In the genomic region with DNA sequence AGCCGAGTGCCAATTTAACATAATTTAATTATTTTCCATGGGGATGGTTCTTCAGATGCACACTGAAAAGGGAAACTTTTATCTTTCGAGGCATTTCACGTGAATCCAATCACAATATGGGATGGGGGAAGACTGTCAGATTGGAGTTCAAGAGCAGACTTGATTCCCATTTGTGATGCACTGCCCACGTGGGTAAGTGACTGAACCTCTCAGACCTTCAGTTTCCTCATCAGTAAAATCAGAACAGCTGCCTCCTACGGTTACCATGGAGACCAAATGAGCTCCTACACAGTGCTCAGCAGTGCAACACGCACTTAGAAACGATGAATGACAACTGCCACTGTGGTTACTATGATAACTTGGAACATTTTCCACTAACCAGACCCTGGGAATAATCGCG, we compare ENCODE assay signal across 9 cellular contexts. TPM values are rescaled to one million over a fixed set of nuclear protein-coding genes. Genes with fewer than 3 reads are reported as not detected.
DNase-seq lines count a peak whose midpoint lies in the region; ATAC-seq and TF ChIP-seq lines count a peak whose summit lies in the region.
"Had no signal": no experiment of that assay in that cellular context is flagged by ENCODE, and none has a peak within 500 bp of the region (broad histone marks: within the 10 kb centered on the region; RNA-seq: fewer than 3 reads in every experiment).

No MANE protein-coding gene starts in this region.

- ATAC-seq in HG02571 (IDR thresholded peaks at IDR 0.05; ENCODE audit: unreplicated experiment) (peak; percentile 68), T-helper 17 cell (peak; percentile 62), GM18870 (IDR thresholded peaks at IDR 0.05; ENCODE audit: unreplicated experiment) (no peak)
- ATAC-seq: sciatic nerve had no signal

- H3K4me3 ChIP-seq in GM12865 (ENCODE audit: low read depth, low read length) = no peak overlapping the region
- no peak overlapping the region for H3K4me3 ChIP-seq in neural cell (ENCODE audit: low read length)
- no peak overlapping the region for H3K4me3 ChIP-seq in smooth muscle cell

- no peak overlapping the region for H3K4me3 Mint-ChIP-seq in T-helper 17 cell

- H3K9me2 ChIP-seq in neural cell (ENCODE audit: insufficient read depth, low read length) = peaks cover 3% of the 10 kb centered on the region

- TF ChIP-seq CTCF in GM12865 (IDR thresholded peaks at IDR 0.05; ENCODE audit: insufficient read depth, low read depth, low read length, missing control alignments) (no peak), neural cell (IDR thresholded peaks at IDR 0.05; ENCODE audit: poor library complexity, severe bottlenecking) (no peak), smooth muscle cell (IDR thresholded peaks at IDR 0.05; ENCODE audit: borderline replicate concordance, insufficient read depth, poor library complexity, severe bottlenecking) (no peak)

- H3F3A ChIP-seq in neural cell (ENCODE audit: insufficient read depth, low read length, poor library complexity, severe bottlenecking) = no peaks in the 10 kb centered on the region
- no peaks in the 10 kb centered on the region for H3F3A ChIP-seq in smooth muscle cell (ENCODE audit: low read depth)

- peak; percentile 83 for DNase-seq in GM12865 (ENCODE audit: low read depth)
- no peak for DNase-seq in T-helper 17 cell
- DNase-seq in SW480 (ENCODE audit: low spot score) = no peak
- no peak for DNase-seq in HuH-7.5 (ENCODE audit: low spot score)
- no peak for DNase-seq in smooth muscle cell (lab: John Stamatoyannopoulos, UW; ENCODE audit: unreplicated experiment)

- H3K36me3 Mint-ChIP-seq in T-helper 17 cell (ENCODE audit: low read depth) = no peaks in the 10 kb centered on the region

- no peak overlapping the region for H3K4me2 ChIP-seq in neural cell (ENCODE audit: low read length)
- no peak overlapping the region for H3K4me2 ChIP-seq in smooth muscle cell

- no peaks in the 10 kb centered on the region for H3K27me3 ChIP-seq in neural cell (ENCODE audit: insufficient read depth, low read depth, low read length)
- no peaks in the 10 kb centered on the region for H3K27me3 ChIP-seq in smooth muscle cell (ENCODE audit: low read depth)

- no peak for TF ChIP-seq EP300 in neural cell (conservative IDR thresholded peaks at IDR 0.05; ENCODE audit: poor library complexity, severe bottlenecking)

- no peaks in the 10 kb centered on the region for H3K27me3 Mint-ChIP-seq in T-helper 17 cell

- peaks cover 12% of the 10 kb centered on the region for H3K4me1 Mint-ChIP-seq in T-helper 17 cell

- H4K20me1 ChIP-seq in neural cell (ENCODE audit: insufficient read depth) (peaks cover 10% of the 10 kb centered on the region), smooth muscle cell (ENCODE audit: low read depth) (peaks cover 93% of the 10 kb centered on the region)

- peak overlapping the region; percentile 19 for H3K27ac Mint-ChIP-seq in T-helper 17 cell

- H3K9ac ChIP-seq in neural cell (ENCODE audit: low read length) (no peak overlapping the region), smooth muscle cell (ENCODE audit: low read depth) (no peak overlapping the region)

- H3K9me3 ChIP-seq in T-helper 17 cell (ENCODE audit: control insufficient read depth, low read length, poor library complexity, severe bottlenecking) (no peaks in the 10 kb centered on the region), neural cell (ENCODE audit: low read length) (no peaks in the 10 kb centered on the region), smooth muscle cell (replicated peaks; ENCODE audit: low read depth) (no peaks in the 10 kb centered on the region)

- no peaks in the 10 kb centered on the region for H3K4me1 ChIP-seq in smooth muscle cell (ENCODE audit: low read depth)

- H3K79me2 ChIP-seq in neural cell (replicated peaks; ENCODE audit: insufficient read depth, low read length) = peaks cover 47% of the 10 kb centered on the region
- H3K79me2 ChIP-seq in smooth muscle cell (ENCODE audit: low read depth) = peaks cover 76% of the 10 kb centered on the region

- H3K36me3 ChIP-seq in neural cell (ENCODE audit: insufficient read depth, low read length) = no peaks in the 10 kb centered on the region
- no peaks in the 10 kb centered on the region for H3K36me3 ChIP-seq in smooth muscle cell (ENCODE audit: low read depth)

- WGBS in smooth muscle cell (ENCODE audit: low lambda C conversion rate) = 83% methylated on average over 9 of the region's 9 CpGs

- H3K27ac ChIP-seq in neural cell (ENCODE audit: low read length) = peak overlapping the region; percentile 0
- no peak overlapping the region for H3K27ac ChIP-seq in smooth muscle cell (ENCODE audit: low read depth)

- no peak for TF ChIP-seq RAD21 in neural cell (conservative IDR thresholded peaks at IDR 0.05)

- H2AFZ ChIP-seq in neural cell (ENCODE audit: low read depth, low read length) (no peak overlapping the region), smooth muscle cell (ENCODE audit: low read depth) (no peak overlapping the region)

TF ChIP-seq in neural cell, 6 proteins besides CTCF, POLR2A, EP300 and RAD21:
- no peak for TF ChIP-seq SMC3 (conservative IDR thresholded peaks at IDR 0.05; ENCODE audit: poor library complexity)
- no peak for TF ChIP-seq TAF1 (IDR thresholded peaks at IDR 0.05; ENCODE audit: low read depth)
- TF ChIP-seq MXI1 (conservative IDR thresholded peaks at IDR 0.05; ENCODE audit: poor library complexity, severe bottlenecking) = no peak
- TF ChIP-seq POLR2AphosphoS5 (IDR thresholded peaks at IDR 0.05) = no peak
- TF ChIP-seq EZH2 (IDR thresholded peaks at IDR 0.05; ENCODE audit: borderline replicate concordance, insufficient read depth, low read length, poor library complexity, severe bottlenecking) = no peak
- TF ChIP-seq, protein P1, sequence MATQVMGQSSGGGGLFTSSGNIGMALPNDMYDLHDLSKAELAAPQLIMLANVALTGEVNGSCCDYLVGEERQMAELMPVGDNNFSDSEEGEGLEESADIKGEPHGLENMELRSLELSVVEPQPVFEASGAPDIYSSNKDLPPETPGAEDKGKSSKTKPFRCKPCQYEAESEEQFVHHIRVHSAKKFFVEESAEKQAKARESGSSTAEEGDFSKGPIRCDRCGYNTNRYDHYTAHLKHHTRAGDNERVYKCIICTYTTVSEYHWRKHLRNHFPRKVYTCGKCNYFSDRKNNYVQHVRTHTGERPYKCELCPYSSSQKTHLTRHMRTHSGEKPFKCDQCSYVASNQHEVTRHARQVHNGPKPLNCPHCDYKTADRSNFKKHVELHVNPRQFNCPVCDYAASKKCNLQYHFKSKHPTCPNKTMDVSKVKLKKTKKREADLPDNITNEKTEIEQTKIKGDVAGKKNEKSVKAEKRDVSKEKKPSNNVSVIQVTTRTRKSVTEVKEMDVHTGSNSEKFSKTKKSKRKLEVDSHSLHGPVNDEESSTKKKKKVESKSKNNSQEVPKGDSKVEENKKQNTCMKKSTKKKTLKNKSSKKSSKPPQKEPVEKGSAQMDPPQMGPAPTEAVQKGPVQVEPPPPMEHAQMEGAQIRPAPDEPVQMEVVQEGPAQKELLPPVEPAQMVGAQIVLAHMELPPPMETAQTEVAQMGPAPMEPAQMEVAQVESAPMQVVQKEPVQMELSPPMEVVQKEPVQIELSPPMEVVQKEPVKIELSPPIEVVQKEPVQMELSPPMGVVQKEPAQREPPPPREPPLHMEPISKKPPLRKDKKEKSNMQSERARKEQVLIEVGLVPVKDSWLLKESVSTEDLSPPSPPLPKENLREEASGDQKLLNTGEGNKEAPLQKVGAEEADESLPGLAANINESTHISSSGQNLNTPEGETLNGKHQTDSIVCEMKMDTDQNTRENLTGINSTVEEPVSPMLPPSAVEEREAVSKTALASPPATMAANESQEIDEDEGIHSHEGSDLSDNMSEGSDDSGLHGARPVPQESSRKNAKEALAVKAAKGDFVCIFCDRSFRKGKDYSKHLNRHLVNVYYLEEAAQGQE (IDR thresholded peaks at IDR 0.05; ENCODE audit: borderline replicate concordance) = no peak

RNA-seq across cellular contexts. Expression of a gene that starts 21.7 kb away (rescaled TPM):
- total RNA-seq in T-helper 17 cell (10 to 100 TPM; 10.9 to 11.6 TPM), smooth muscle cell (35.9 and 44.8 TPM in 2 replicates)
- polyA plus RNA-seq in neural cell (83.5 and 129 TPM in 2 replicates), smooth muscle cell (37.6 and 49.0 TPM in 2 replicates)
- 83.7 and 98.6 TPM in 2 replicates for polyA minus RNA-seq in neural cell

RNA-seq across cellular contexts. Expression of a gene that starts 55.2 kb away (rescaled TPM):
- total RNA-seq in T-helper 17 cell (10 to 100 TPM; 89.3 to 99.2 TPM), smooth muscle cell (21.0 and 33.5 TPM in 2 replicates)
- polyA plus RNA-seq in neural cell (33.0 and 38.7 TPM in 2 replicates), smooth muscle cell (16.8 and 18.6 TPM in 2 replicates)
- 73.0 and 82.9 TPM in 2 replicates for polyA minus RNA-seq in neural cell
